ENCODE assay signal across 12 cellular contexts in genomic region chr19:15810335-15810734, GRCh38. TPM values are rescaled to one million over a fixed set of nuclear protein-coding genes. Genes with fewer than 3 reads are reported as not detected.
DNase-seq lines count a peak whose midpoint lies in the region; ATAC-seq, FAIRE-seq and TF ChIP-seq lines count a peak whose summit lies in the region.
"Had no signal": no experiment of that assay in that cellular context is flagged by ENCODE, and none has a peak within 500 bp of the region (broad histone marks: within the 10 kb centered on the region; RNA-seq: fewer than 3 reads in every experiment).

No MANE protein-coding gene starts in this region.

- no peaks in the 10 kb centered on the region for H3K4me1 ChIP-seq in prostate gland (replicated peaks)

- WGBS in prostate gland: 28% methylated on average over 7 of the region's 7 CpGs

- no peak overlapping the region for H3K27ac ChIP-seq in prostate gland
- H3K27ac ChIP-seq: cardiac muscle cell had no signal

- no peaks in the 10 kb centered on the region for H3K36me3 ChIP-seq in bronchial epithelial cell (ENCODE audit: control insufficient read depth, insufficient read depth, low read length)
- no peaks in the 10 kb centered on the region for H3K36me3 ChIP-seq in prostate gland
- H3K36me3 ChIP-seq: cardiac muscle cell had no signal

- H3K4me3 ChIP-seq in bronchial epithelial cell (ENCODE audit: low read depth, low read length) (no peak overlapping the region), prostate gland (no peak overlapping the region)
- H3K4me3 ChIP-seq: cardiac muscle cell had no signal

- H3K27me3 ChIP-seq in bronchial epithelial cell (ENCODE audit: control insufficient read depth, insufficient read depth, low read length) (no peaks in the 10 kb centered on the region), prostate gland (replicated peaks; ENCODE audit: insufficient read depth) (no peaks in the 10 kb centered on the region)
- H3K27me3 ChIP-seq: cardiac muscle cell had no signal

- no peak for FAIRE-seq in bronchial epithelial cell (lab: Jason Lieb, UNC)

- ATAC-seq in GM19455 (IDR thresholded peaks at IDR 0.05; ENCODE audit: unreplicated experiment): no peak
- ATAC-seq: activated T-cell treated with anti-CD3 and anti-CD28 coated beads, Interleukin-2, amount 50 U/mL, for 72 hours had no signal

- peak; percentile 57 for DNase-seq in NCI-H2196 (lab: John Stamatoyannopoulos, UW; ENCODE audit: unreplicated experiment)
- peak; percentile 23 for DNase-seq in bronchial epithelial cell (ENCODE audit: low read depth)
- DNase-seq in prostate gland (ENCODE audit: low spot score): no peak
- DNase-seq in amniotic stem cell (lab: John Stamatoyannopoulos, UW): no peak
- DNase-seq in GM19240 (ENCODE audit: insufficient read length, low spot score): no peak
- no peak for DNase-seq in GF-D8 (lab: John Stamatoyannopoulos, UW)
- DNase-seq: activated T-cell treated with anti-CD3 and anti-CD28 coated beads, Interleukin-2, amount 50 U/mL, for 72 hours; NCI-H2171 treated with DMSO at 0.1 percent for 48 hours; stimulated activated naive CD4-positive, alpha-beta T cell had no signal

- TF ChIP-seq CTCF in GM12874 (IDR thresholded peaks at IDR 0.05; ENCODE audit: insufficient read depth, low read depth, low read length): 0 out of 2 replicates have a peak, but pooled peaks have one; percentile 1
- peak; percentile 15 for TF ChIP-seq CTCF in bronchial epithelial cell (IDR thresholded peaks at IDR 0.05; ENCODE audit: insufficient read depth, low read length, severe bottlenecking)
- peak in 3 of 4 experiments; percentile 24 to 54 (median 49) for TF ChIP-seq CTCF in prostate gland (IDR thresholded peaks at IDR 0.05)

- intact Hi-C loops in prostate gland (cut with DNase I): loop anchor here (2.0 kb wide), 1 partner anchor 182 kb away; no protein-coding TSS in a partner anchor

- TF ChIP-seq POLR2A in prostate gland (IDR thresholded peaks at IDR 0.05): no peak

- no peaks in the 10 kb centered on the region for H3K9me3 ChIP-seq in prostate gland

RNA-seq across cellular contexts. Expression of gene OR10H1, which starts 5.1 kb away (rescaled TPM):
- total RNA-seq in bronchial epithelial cell (not detected in 2 replicates), prostate gland (under 1 TPM; 0.64 to 0.97 TPM)
- total RNA-seq: cardiac muscle cell had no signal

RNA-seq across cellular contexts. Expression of gene OR10H5, which starts 22.9 kb away (rescaled TPM):
- total RNA-seq in bronchial epithelial cell (not detected in 2 replicates), prostate gland (not detected)
- total RNA-seq: activated T-cell treated with anti-CD3 and anti-CD28 coated beads, Interleukin-2, amount 50 U/mL, for 72 hours; cardiac muscle cell had no signal

Comparison
In these comparisons a context has a peak if more than half of its experiments do, and no peak if none do; other contexts are left out.
1. DNase-seq: peak in NCI-H2196 (single experiment) and bronchial epithelial cell (single experiment); none in prostate gland (single experiment), amniotic stem cell (single experiment), GM19240 (single experiment) and GF-D8 (single experiment).
2. Peak in every context shown above with its lines, with median percentiles within 50 percentile points of each other: CTCF ChIP-seq.